7 cellular contexts compared by ENCODE assay signal in the genomic region with DNA sequence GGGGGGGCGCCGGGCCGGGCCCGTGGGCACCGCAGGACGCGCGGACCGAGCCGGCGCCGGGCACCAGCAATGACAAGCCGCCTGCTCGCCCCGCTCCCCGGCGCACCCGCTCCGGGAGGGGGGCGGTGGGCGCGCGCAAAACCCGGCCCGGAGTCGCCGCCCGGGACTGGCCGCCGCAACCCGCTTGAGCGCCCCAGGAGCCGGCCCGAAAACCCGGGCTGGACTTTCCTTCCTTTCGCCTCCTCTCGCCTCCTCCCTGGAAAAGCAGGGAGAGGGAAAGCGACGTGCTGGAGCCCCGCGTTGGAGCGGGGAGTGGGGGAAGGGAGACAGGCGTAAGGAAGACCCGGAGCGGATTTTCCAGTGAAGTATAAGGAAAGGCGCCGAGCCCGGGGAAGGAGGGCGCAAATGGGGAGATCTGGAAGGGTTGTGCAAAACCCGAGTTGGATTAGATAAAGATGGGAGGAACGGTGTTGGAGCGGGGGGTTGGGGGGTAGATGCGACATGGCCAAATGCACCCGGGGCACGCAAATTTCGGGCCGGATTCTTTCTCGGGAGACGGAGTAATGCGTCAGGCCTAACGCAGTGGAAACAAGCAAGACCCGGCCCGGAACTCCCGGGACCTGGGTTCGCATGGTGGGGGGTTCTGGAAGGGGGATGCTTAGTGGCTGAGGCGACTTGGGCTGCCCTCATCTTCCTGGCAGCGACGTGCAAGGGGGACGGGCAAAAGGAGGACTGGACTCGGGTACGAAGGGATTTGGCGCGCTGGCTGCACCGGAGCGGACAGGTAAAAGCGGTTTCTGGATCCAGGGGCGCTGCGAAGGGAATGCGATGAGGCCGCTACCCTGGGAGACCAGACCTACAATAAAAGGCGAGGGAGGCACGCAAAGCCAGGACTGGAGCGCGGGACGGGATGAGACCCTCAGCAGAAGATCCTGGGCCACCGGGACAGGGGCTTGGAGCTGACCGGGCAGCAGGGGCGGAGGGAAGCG. TPM values are rescaled to one million over a fixed set of nuclear protein-coding genes. Genes with fewer than 3 reads are reported as not detected.
DNase-seq lines count a peak whose midpoint lies in the region; FAIRE-seq and TF ChIP-seq lines count a peak whose summit lies in the region.
"Not testable (repeated sequence)": the region's sequence is repeated elsewhere in the genome, so short reads cannot be mapped to it uniquely, and the experiment has no call there.

No MANE protein-coding gene starts in this region.

- peaks cover 19 to 27% of the 10 kb centered on the region in 2 experiments for H3K27me3 ChIP-seq in endothelial cell of umbilical vein (ENCODE audit: control insufficient read depth in 2 of 2, insufficient read depth in 2 of 2, low read length in 2 of 2)

- H3K4me2 ChIP-seq in endothelial cell of umbilical vein (ENCODE audit: insufficient read depth, low read length) = peak overlapping the region; percentile 64

- H3K9me3 ChIP-seq in endothelial cell of umbilical vein (replicated peaks; ENCODE audit: control insufficient read depth, insufficient read depth, low read length) = not testable (repeated sequence)

- not testable (repeated sequence) for H3K27ac ChIP-seq in endothelial cell of umbilical vein (ENCODE audit: insufficient read depth, low read depth, low read length)

- not testable (repeated sequence) for H4K20me1 ChIP-seq in endothelial cell of umbilical vein (replicated peaks; ENCODE audit: control insufficient read depth, extremely low read depth, insufficient read depth, low read length)

- dilution Hi-C loops in endothelial cell of umbilical vein (cut with MboI; ENCODE audit: extremely low pct_ligation_motif_present, low sequenced_read_pairs) = not testable (repeated sequence)

- CTCF ChIA-PET in endothelial cell of umbilical vein (lab: Charles Lee) = interaction anchor here (0.9 kb wide), 1 partner anchor 141 kb away, joined by 3 read pairs; no protein-coding TSS in a partner anchor

- POLR2A ChIA-PET in endothelial cell of umbilical vein (lab: Charles Lee) = not testable (repeated sequence)

- DNase-seq in GM12891 (ENCODE audit: insufficient read length, low spot score) = peak; percentile 56
- peak; percentile 93 for DNase-seq in NCI-H128 (lab: John Stamatoyannopoulos, UW; ENCODE audit: unreplicated experiment)
- peak; percentile 97 for DNase-seq in SK-N-DZ (ENCODE audit: low spot score)
- peak; percentile 59 to 62 for DNase-seq in activated T-helper 1 cell treated with anti-CD3 and anti-CD28 coated beads, Interleukin-2, amount 50 U/mL, for 16 hours (ENCODE audit: low read depth in 1 of 2, low spot score in 1 of 2)
- peak; percentile 89 for DNase-seq in endothelial cell of umbilical vein (ENCODE audit: low read depth, low spot score)
- DNase-seq in lower leg skin (ENCODE audit: low spot score in 2 of 2) = peak; percentile 89 to 97
- DNase-seq in stimulated activated CD4-positive, alpha-beta T cell treated with anti-CD3 and anti-CD28 coated beads, Interleukin-12 subunit alpha, Interleukin-12 subunit beta, amount 100 ng/mL, for 48 hours (ENCODE audit: low read depth in 2 of 3, low spot score in 1 of 3) = peak; percentile 71 to 86 (median 72)

- not testable (repeated sequence) for H3K9me1 ChIP-seq in endothelial cell of umbilical vein (replicated peaks; ENCODE audit: control insufficient read depth, extremely low read depth, insufficient read depth, low read length)

- H2AFZ ChIP-seq in endothelial cell of umbilical vein (ENCODE audit: low read depth, low read length) = peak overlapping the region; percentile 93

- peak; percentile 97 for FAIRE-seq in GM12891 (lab: Jason Lieb, UNC)
- FAIRE-seq in endothelial cell of umbilical vein (lab: Jason Lieb, UNC) = peak; percentile 91

- WGBS in lower leg skin, 2 donors = 1% methylated on average over 58 to 88 of the region's 89 CpGs

- H3K79me2 ChIP-seq in endothelial cell of umbilical vein (ENCODE audit: control insufficient read depth, insufficient read depth, low read length) = not testable (repeated sequence)

- TF ChIP-seq POLR2A in GM12891 (IDR thresholded peaks at IDR 0.05; ENCODE audit: low read depth, low read length); endothelial cell of umbilical vein (IDR thresholded peaks at IDR 0.05; ENCODE audit: low read depth, low read length); lower leg skin (IDR thresholded peaks at IDR 0.05): not testable (repeated sequence)

- intact Hi-C loops in endothelial cell of umbilical vein (cut with micrococcal nuclease) = loop anchor here (5.0 kb wide), 1 partner anchor 80 kb away; no protein-coding TSS in a partner anchor
- intact Hi-C loops in lower leg skin (cut with DNase I; ENCODE audit: low total_unique reads) = not testable (repeated sequence)

- peak overlapping the region; percentile 42 to 55 (median 45) for H3K4me3 ChIP-seq in endothelial cell of umbilical vein (replicated peaks in 1 of 3; ENCODE audit: insufficient read depth in 1 of 3, low read depth in 1 of 3, low read length in 3 of 3)
- peak overlapping the region; percentile 23 for H3K4me3 ChIP-seq in lower leg skin (ENCODE audit: low read depth, poor library complexity, severe bottlenecking)

- not testable (repeated sequence) for H3K9ac ChIP-seq in endothelial cell of umbilical vein (replicated peaks; ENCODE audit: extremely low read depth, insufficient read depth, low read length)

- not testable (repeated sequence) for TF ChIP-seq CTCF in endothelial cell of umbilical vein (IDR thresholded peaks at IDR 0.05; ENCODE audit: extremely low read depth in 1 of 2, insufficient read depth in 1 of 2, low read depth in 1 of 2, low read length in 2 of 2); lower leg skin (IDR thresholded peaks at IDR 0.05)

- not testable (repeated sequence) for BruUV-seq in endothelial cell of umbilical vein (replicated peaks; lab: Mats Ljungman, UMichigan)

- H3K36me3 ChIP-seq in endothelial cell of umbilical vein (ENCODE audit: control insufficient read depth in 2 of 2, extremely low read depth in 1 of 2, insufficient read depth in 2 of 2, low read length in 2 of 2) = not testable (repeated sequence)

- H3K4me1 ChIP-seq in endothelial cell of umbilical vein (ENCODE audit: control insufficient read depth, extremely low read depth, insufficient read depth, low read length) = not testable (repeated sequence)

TF ChIP-seq in GM12891, 5 proteins besides CTCF, POLR2A, EP300 and RAD21:
- peak; percentile 66 for TF ChIP-seq PAX5 (IDR thresholded peaks at IDR 0.05; ENCODE audit: insufficient read depth, low read length, severe bottlenecking)
TF ChIP-seq in GM12891: peak in this region for 1; not testable (repeated sequence) for 4.

RNA-seq across cellular contexts. Expression of gene ADGRL1, which starts 1.1 kb away (rescaled TPM):
- 1.3 TPM for polyA plus RNA-seq in GM12891 (2012; ENCODE audit: low read depth, missing spikeins)
- 22.2 and 23.0 TPM in 2 replicates for polyA plus RNA-seq in SK-N-DZ (2014; cell fraction: cytosol; rRNA removed)
- 22.7 and 60.2 TPM in 2 replicates for polyA plus RNA-seq in SK-N-DZ (2014; cell fraction: nucleus; rRNA removed)
- total RNA-seq in endothelial cell of umbilical vein (5.4 and 7.3 TPM in 2 replicates), lower leg skin (10 to 100 TPM; 27.6 to 37.7 (median 29.8) TPM)
- polyA plus RNA-seq in endothelial cell of umbilical vein = 8.3 and 9.0 TPM in 2 replicates
- 2.9 and 3.6 TPM in 2 replicates for polyA plus RNA-seq in endothelial cell of umbilical vein (2011; cell fraction: cytosol; rRNA removed)
- polyA plus RNA-seq in endothelial cell of umbilical vein (2011; cell fraction: nucleus; rRNA removed) = 12.1 and 14.1 TPM in 2 replicates
- 3.2 and 5.6 TPM in 2 replicates for polyA plus RNA-seq in endothelial cell of umbilical vein (2012)
- polyA minus RNA-seq in endothelial cell of umbilical vein = 12.1 and 24.4 TPM in 2 replicates
- 8.3 TPM for polyA minus RNA-seq in endothelial cell of umbilical vein (2011; cell fraction: cytosol; rRNA and poly(A)+ RNA removed)
- polyA minus RNA-seq in endothelial cell of umbilical vein (2011; cell fraction: nucleus; rRNA and poly(A)+ RNA removed) = 9.6 and 16.1 TPM in 2 replicates
